ENCODE assay signal across 1 cellular context in genomic region chr1:149938668-149939003, GRCh38.
A peak's percentile ranks its signal among the peaks of the same experiment; 100 is the strongest.
TF ChIP-seq lines count a peak whose summit lies in the region.

No MANE protein-coding gene starts in this region.

TF ChIP-seq in HepG2, 621 proteins besides CTCF, POLR2A, EP300 and RAD21:
- 0 out of 2 replicates have a peak, but pooled peaks have one; percentile 1 for TF ChIP-seq KLF6 (CRISPR knock-in tag; IDR thresholded peaks at IDR 0.05)
- 0 out of 2 replicates have a peak, but pooled peaks have one; percentile 16 for TF ChIP-seq DMAP1 (CRISPR knock-in tag; IDR thresholded peaks at IDR 0.05)
TF ChIP-seq in HepG2: peak in this region for 2; not testable (repeated sequence) for 619.
